In the genomic region with DNA sequence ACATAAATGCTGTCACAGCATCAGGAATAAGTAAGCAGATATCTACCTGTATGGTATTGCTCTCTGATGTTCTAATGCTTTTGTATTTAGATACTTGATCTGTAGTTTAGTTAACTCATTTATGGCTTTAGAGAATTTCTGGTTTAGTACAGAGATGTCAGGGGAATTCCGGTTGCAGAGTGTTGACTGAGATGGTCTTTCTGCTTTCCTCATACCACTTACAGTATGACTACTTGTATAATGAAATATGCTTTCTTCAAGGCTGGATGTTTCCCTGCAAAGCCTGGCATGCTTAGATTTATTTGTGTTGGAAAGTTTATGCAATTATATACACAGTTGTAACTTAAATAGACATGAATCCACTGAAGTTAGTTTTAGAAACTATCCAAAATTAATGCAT, we compare ENCODE assay signal across 26 cellular contexts.
"Had no signal": no experiment of that assay in that cellular context is flagged by ENCODE, and none has a peak within 500 bp of the region (broad histone marks: within the 10 kb centered on the region; RNA-seq: fewer than 3 reads in every experiment).

No MANE protein-coding gene starts in this region.

- ATAC-seq: heart right ventricle; left cardiac atrium; left lung; naive thymus-derived CD8-positive, alpha-beta T cell; right cardiac atrium; stimulated activated naive CD8-positive, alpha-beta T cell treated with anti-CD3 and anti-CD28 coated beads, Interleukin-15, amount 100 ng/mL, for 72 hours had no signal

- DNase-seq: dermis blood vessel endothelial cell; effector memory CD4-positive, alpha-beta T cell; foreskin melanocyte; glutamatergic neuron; heart right ventricle; hippocampal formation; left cardiac atrium; left lung; mesendoderm; midbrain; naive thymus-derived CD8-positive, alpha-beta T cell; nephron progenitor cell; nucleus accumbens; right cardiac atrium; spleen; stimulated activated naive CD4-positive, alpha-beta T cell; stimulated activated naive CD8-positive, alpha-beta T cell treated with anti-CD3 and anti-CD28 coated beads, Interleukin-15, amount 100 ng/mL, for 72 hours; thyroid gland; trophoblast cell had no signal

- FAIRE-seq: endothelial cell of umbilical vein, islet of Langerhans had no signal

- H3K4me3 ChIP-seq: coronary artery, esophagus muscularis mucosa, heart right ventricle, left lung, prostate gland, skin epidermis, spleen, thyroid gland, vagina had no signal
